In the genomic region with DNA sequence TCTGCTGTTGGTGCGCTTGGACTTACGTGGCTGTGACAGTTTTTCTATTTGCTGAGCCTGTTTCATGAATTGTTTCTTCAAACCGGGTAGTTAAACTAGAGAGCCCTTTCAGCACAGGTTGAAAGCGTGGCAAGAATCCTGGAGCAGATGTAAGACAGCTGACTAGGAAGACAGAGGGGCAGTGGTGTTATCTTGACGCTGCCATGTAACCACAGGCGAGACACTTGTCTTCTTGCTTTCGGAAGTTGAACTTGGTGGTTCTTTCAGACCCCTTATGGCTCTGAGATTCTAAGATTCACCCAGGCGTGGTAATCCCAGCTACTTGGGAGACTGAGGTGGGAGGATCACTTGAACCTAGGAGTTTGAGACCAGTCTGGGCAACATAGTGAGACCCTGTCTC, we compare ENCODE assay signal across 22 cellular contexts. TPM values are rescaled to one million over a fixed set of nuclear protein-coding genes. Genes with fewer than 3 reads are reported as not detected.
DNase-seq lines count a peak whose midpoint lies in the region; ATAC-seq and TF ChIP-seq lines count a peak whose summit lies in the region.
"Had no signal": no experiment of that assay in that cellular context is flagged by ENCODE, and none has a peak within 500 bp of the region (broad histone marks: within the 10 kb centered on the region; RNA-seq: fewer than 3 reads in every experiment).

No MANE protein-coding gene starts in this region.

- peak overlapping the region; percentile 6 for H3K27ac Mint-ChIP-seq in neural progenitor cell
- H3K27ac Mint-ChIP-seq: T-helper 2 cell treated with Interferon-gamma antibody and Interleukin-4, amounts not matched to agents 5 μg/mL and 100 μg/mL, for 36 hours had no signal

- H3K4me1 ChIP-seq in right cardiac atrium (ENCODE audit: control insufficient read depth, insufficient read depth, low read length) (peaks cover 16% of the 10 kb centered on the region), neural progenitor cell (peaks cover 27% of the 10 kb centered on the region)

- no peaks in the 10 kb centered on the region for H3K36me3 Mint-ChIP-seq in neural progenitor cell

- no peak overlapping the region for H2AFZ ChIP-seq in neural progenitor cell (replicated peaks)

- DNase-seq in right cardiac atrium, result no peak
- DNase-seq in Right ventricle myocardium inferior (ENCODE audit: missing footprints), result no peak
- DNase-seq in epithelial cell of prostate (ENCODE audit: low read depth, low spot score), result no peak
- DNase-seq in neural progenitor cell (ENCODE audit: low spot score), result no peak
- DNase-seq in hippocampal formation (lab: John Stamatoyannopoulos, UW), result no peak
- DNase-seq in SIG-M5 (lab: John Stamatoyannopoulos, UW), result no peak
- DNase-seq in KG1 (lab: John Stamatoyannopoulos, UW), result no peak
- DNase-seq: activated CD4-positive, alpha-beta T cell treated with anti-CD3 and anti-CD28 coated beads for 4 hours; activated CD8-positive, alpha-beta memory T cell treated with anti-CD3 and anti-CD28 coated beads, Interleukin-2, amount 50 U/mL, for 4 hours; activated naive CD4-positive, alpha-beta T cell treated with Interleukin-2 at 50 U/mL for 16 hours; cortex of kidney; Kasumi-1; NCI-H146; NCI-H345; NK-92 treated with Interleukin-12 subunit alpha and Interleukin-12 subunit beta, amount 100 ng/mL, for 24 hours; SHP77 treated with DMSO at 0.1 percent for 48 hours; stimulated activated CD4-positive, alpha-beta T cell treated with anti-CD3 and anti-CD28 coated beads, Interleukin-4, amount 100 ng/mL, for 1 hour; stimulated activated CD8-positive, alpha-beta memory T cell treated with anti-CD3 and anti-CD28 coated beads, Interleukin-4, amount 100 ng/mL, for 48 hours had no signal

- WGBS in right cardiac atrium, result 63% methylated on average over 8 of the region's 8 CpGs

- H4K20me1 ChIP-seq in neural progenitor cell (ENCODE audit: low read depth), result no peaks in the 10 kb centered on the region

- H3K27ac ChIP-seq in right cardiac atrium (ENCODE audit: low read length), result peak overlapping the region; percentile 38
- peak overlapping the region; percentile 90 for H3K27ac ChIP-seq in epithelial cell of prostate
- no peak overlapping the region for H3K27ac ChIP-seq in neural progenitor cell

- H3K79me2 ChIP-seq in neural progenitor cell (ENCODE audit: low read depth), result no peaks in the 10 kb centered on the region

- no peaks in the 10 kb centered on the region for H3K27me3 ChIP-seq in right cardiac atrium (ENCODE audit: control insufficient read depth, insufficient read depth)
- H3K27me3 ChIP-seq in neural progenitor cell, result peaks cover 4% of the 10 kb centered on the region

- H3K4me3 Mint-ChIP-seq in neural progenitor cell, result no peak overlapping the region
- H3K4me3 Mint-ChIP-seq: neural crest cell; T-helper 2 cell treated with Interferon-gamma antibody and Interleukin-4, amounts not matched to agents 5 μg/mL and 100 μg/mL, for 36 hours had no signal

- H3K4me3 ChIP-seq in right cardiac atrium (ENCODE audit: low read length), result peak overlapping the region; percentile 25
- no peak overlapping the region for H3K4me3 ChIP-seq in neural progenitor cell
- H3K4me3 ChIP-seq: GM12878 had no signal

- peaks cover 59% of the 10 kb centered on the region for H3K4me1 Mint-ChIP-seq in neural progenitor cell

- intact Hi-C loops in right cardiac atrium (cut with DNase I), result loop anchor here in 2 of 4 donors (5.0 to 10.0 kb wide), 3 partner anchors 104 to 286 kb away; partner anchors contain the start of gene HEBP1 (in 1 of the 2)
- intact Hi-C loops in Right ventricle myocardium inferior (cut with DNase I), result loop anchor here (10.0 kb wide), 1 partner anchor 386 kb away; the partner anchor contains the start of gene DDX47

- ATAC-seq in right cardiac atrium (no peak), Right ventricle myocardium inferior (no peak), GM19351 (IDR thresholded peaks at IDR 0.05; ENCODE audit: unreplicated experiment) (no peak)
- ATAC-seq: GM12878 had no signal

- H3K27me3 Mint-ChIP-seq in neural progenitor cell (ENCODE audit: insufficient read depth, low read depth), result peaks cover 7% of the 10 kb centered on the region

- no peak overlapping the region for H3K9ac ChIP-seq in neural progenitor cell

- TF ChIP-seq CTCF in neural progenitor cell (IDR thresholded peaks at IDR 0.05), result no peak

- no peaks in the 10 kb centered on the region for H3K36me3 ChIP-seq in neural progenitor cell

- no peaks in the 10 kb centered on the region for H3K9me3 Mint-ChIP-seq in neural progenitor cell
- H3K9me3 Mint-ChIP-seq: neural crest cell; T-helper 2 cell treated with Interferon-gamma antibody and Interleukin-4, amounts not matched to agents 5 μg/mL and 100 μg/mL, for 36 hours had no signal

- H3F3A ChIP-seq in neural progenitor cell (ENCODE audit: low read depth), result no peaks in the 10 kb centered on the region

- H3K9me3 ChIP-seq in right cardiac atrium (ENCODE audit: control insufficient read depth, low read length) (no peaks in the 10 kb centered on the region), neural progenitor cell (ENCODE audit: low read depth) (no peaks in the 10 kb centered on the region)

- no peak overlapping the region for H3K4me2 ChIP-seq in neural progenitor cell

RNA-seq across cellular contexts. Expression of gene EMP1, which starts 4.3 kb away (rescaled TPM):
- 100 to 1,000 TPM; 134 to 401 (median 261) TPM for total RNA-seq in right cardiac atrium
- polyA plus RNA-seq in right cardiac atrium, result 33.8 TPM
- 129 TPM for total RNA-seq in Right ventricle myocardium inferior
- 0.43 TPM in 1 of 2 replicates, not detected in the other for total RNA-seq in neural progenitor cell (ENCODE audit: low replicate concordance)

Comparison
In these comparisons a context has a peak if more than half of its experiments do, and no peak if none do; other contexts are left out.
1. RNA of gene EMP1, which starts 4.3 kb away (total RNA-seq): 134 to 401 TPM in right cardiac atrium and 129 TPM in Right ventricle myocardium inferior (single experiment); 0.43 TPM in neural progenitor cell; every median in the first group is over 10 times any median in the second.